Comparison of ENCODE assay signal across 8 cellular contexts in the genomic region with DNA sequence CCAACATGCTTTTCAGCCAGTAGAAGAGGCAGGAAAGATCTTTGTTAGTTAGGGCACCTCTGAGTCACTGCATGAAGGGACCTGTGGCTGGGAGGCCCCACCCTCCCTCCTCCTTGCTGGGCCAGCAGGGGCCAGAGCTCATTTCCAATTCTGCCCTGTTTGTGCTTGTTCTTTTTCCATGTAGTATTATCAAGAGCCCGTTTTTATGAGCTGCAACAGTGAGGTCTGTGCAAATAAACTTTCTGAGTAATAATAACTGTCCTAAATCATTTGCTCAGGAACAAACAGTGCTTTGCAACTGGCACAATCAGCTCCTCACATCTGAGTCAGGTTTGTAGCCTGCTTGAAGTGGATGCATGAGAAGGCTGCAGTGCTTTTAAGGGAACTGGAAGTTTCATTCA.
DNase-seq lines count a peak whose midpoint lies in the region; ATAC-seq and TF ChIP-seq lines count a peak whose summit lies in the region.

No MANE protein-coding gene starts in this region.

- TF ChIP-seq EP300 in sigmoid colon (IDR thresholded peaks at IDR 0.05): peak; percentile 82 to 96 (median 88)

- ATAC-seq in HG03175 (IDR thresholded peaks at IDR 0.05; ENCODE audit: unreplicated experiment) (no peak), GM21447 (IDR thresholded peaks at IDR 0.05; ENCODE audit: unreplicated experiment) (no peak)

- no peak overlapping the region for H2AFZ ChIP-seq in GM23248
- H2AFZ ChIP-seq in smooth muscle cell (ENCODE audit: low read depth): no peak overlapping the region

- H3K9me3 Mint-ChIP-seq in brain: no peaks in the 10 kb centered on the region

- intact Hi-C loops in sigmoid colon (cut with DNase I): loop anchor here (2.0 kb wide), 1 partner anchor 32 kb away; no protein-coding TSS in a partner anchor

- no peak overlapping the region for H3K9ac ChIP-seq in GM23248
- no peak overlapping the region for H3K9ac ChIP-seq in smooth muscle cell (ENCODE audit: low read depth)

- H3K4me3 Mint-ChIP-seq in brain: no peak overlapping the region

- peaks cover 5% of the 10 kb centered on the region; the same call in 1 of the 2 replicates for H3F3A ChIP-seq in GM23248 (ENCODE audit: insufficient read depth)
- H3F3A ChIP-seq in smooth muscle cell (ENCODE audit: low read depth): no peaks in the 10 kb centered on the region

- H4K20me1 ChIP-seq in GM23248 (ENCODE audit: insufficient read depth) (no peaks in the 10 kb centered on the region), smooth muscle cell (ENCODE audit: low read depth) (no peaks in the 10 kb centered on the region)

- H3K27me3 Mint-ChIP-seq in brain: peaks cover 3% of the 10 kb centered on the region

- H3K4me3 ChIP-seq in GM23248 (no peak overlapping the region), sigmoid colon (no peak overlapping the region), smooth muscle cell (no peak overlapping the region)

- peak overlapping the region in 4 of 5 experiments; percentile 15 to 75 (median 57) for H3K27ac Mint-ChIP-seq in brain

- DNase-seq in GM23248: peak; percentile 64
- DNase-seq in T follicular helper cell (ENCODE audit: low read depth): peak; percentile 16
- peak; percentile 92 for DNase-seq in sigmoid colon
- DNase-seq in smooth muscle cell (lab: John Stamatoyannopoulos, UW; ENCODE audit: unreplicated experiment): no peak
- no peak for DNase-seq in GM19240 (ENCODE audit: insufficient read length, low spot score)

- no peak overlapping the region for H3K4me2 ChIP-seq in GM23248 (ENCODE audit: unreplicated experiment)
- no peak overlapping the region for H3K4me2 ChIP-seq in smooth muscle cell

- 0 out of 2 replicates have a peak, but pooled peaks cover 4% of the 10 kb centered on the region for H3K4me1 ChIP-seq in GM23248 (ENCODE audit: insufficient read depth)
- peaks cover 0 to 42% (median 28%) of the 10 kb centered on the region in 4 donors for H3K4me1 ChIP-seq in sigmoid colon
- peaks cover 48% of the 10 kb centered on the region for H3K4me1 ChIP-seq in smooth muscle cell (ENCODE audit: low read depth)

- H3K79me2 ChIP-seq in GM23248 (ENCODE audit: insufficient read depth) (no peaks in the 10 kb centered on the region), smooth muscle cell (ENCODE audit: low read depth) (no peaks in the 10 kb centered on the region)

- H3K9me3 ChIP-seq in GM23248 (ENCODE audit: low read depth): no peaks in the 10 kb centered on the region
- no peaks in the 10 kb centered on the region for H3K9me3 ChIP-seq in sigmoid colon
- H3K9me3 ChIP-seq in smooth muscle cell (replicated peaks; ENCODE audit: low read depth): no peaks in the 10 kb centered on the region

- no peak overlapping the region for H3K27ac ChIP-seq in GM23248
- peak overlapping the region in 3 of 4 donors; percentile 55 to 80 (median 71) for H3K27ac ChIP-seq in sigmoid colon
- no peak overlapping the region for H3K27ac ChIP-seq in smooth muscle cell (ENCODE audit: low read depth)

- H3K4me1 Mint-ChIP-seq in brain: peaks cover 58% of the 10 kb centered on the region

- no peaks in the 10 kb centered on the region for H3K9me2 ChIP-seq in GM23248 (ENCODE audit: insufficient read depth)

- in situ Hi-C loops in GM23248 (cut with MboI): no loop called here

- H3K36me3 ChIP-seq in GM23248 (ENCODE audit: low read depth): no peaks in the 10 kb centered on the region
- no peaks in the 10 kb centered on the region for H3K36me3 ChIP-seq in sigmoid colon
- no peaks in the 10 kb centered on the region for H3K36me3 ChIP-seq in smooth muscle cell (ENCODE audit: low read depth)

- no peak for TF ChIP-seq POLR2A in sigmoid colon (IDR thresholded peaks at IDR 0.05)

- no peak for TF ChIP-seq CTCF in brain (conservative IDR thresholded peaks at IDR 0.05)
- TF ChIP-seq CTCF in sigmoid colon (IDR thresholded peaks at IDR 0.05): no peak
- no peak for TF ChIP-seq CTCF in smooth muscle cell (IDR thresholded peaks at IDR 0.05; ENCODE audit: borderline replicate concordance, insufficient read depth, poor library complexity, severe bottlenecking)

- 16 to 19% methylated on average over 1 of the region's 1 CpG for WGBS in GM23248 (ENCODE audit: low coverage in 1 of 2, low lambda C conversion rate in 2 of 2, missing lambda C conversion rate in 2 of 2), 2 experiments
- 3 to 25% methylated on average over 1 of the region's 1 CpG for WGBS in sigmoid colon, 2 donors
- WGBS in smooth muscle cell (ENCODE audit: low lambda C conversion rate): 0% methylated on average over 1 of the region's 1 CpG

- no peaks in the 10 kb centered on the region for H3K36me3 Mint-ChIP-seq in brain

- no peaks in the 10 kb centered on the region for H3K27me3 ChIP-seq in GM23248 (replicated peaks; ENCODE audit: insufficient read depth)
- H3K27me3 ChIP-seq in sigmoid colon: no peaks in the 10 kb centered on the region
- H3K27me3 ChIP-seq in smooth muscle cell (ENCODE audit: low read depth): no peaks in the 10 kb centered on the region

Comparison
In these comparisons a context has a peak if more than half of its experiments do, and no peak if none do; other contexts are left out.
1. DNase-seq: peak in GM23248 (single experiment), T follicular helper cell (single experiment) and sigmoid colon (single experiment); none in smooth muscle cell (single experiment) and GM19240 (single experiment).
2. H3K27ac ChIP-seq: peak in sigmoid colon (3 of 4); none in GM23248 (single experiment) and smooth muscle cell (single experiment).